Comparison of ENCODE assay signal across 23 cellular contexts in the genomic region with DNA sequence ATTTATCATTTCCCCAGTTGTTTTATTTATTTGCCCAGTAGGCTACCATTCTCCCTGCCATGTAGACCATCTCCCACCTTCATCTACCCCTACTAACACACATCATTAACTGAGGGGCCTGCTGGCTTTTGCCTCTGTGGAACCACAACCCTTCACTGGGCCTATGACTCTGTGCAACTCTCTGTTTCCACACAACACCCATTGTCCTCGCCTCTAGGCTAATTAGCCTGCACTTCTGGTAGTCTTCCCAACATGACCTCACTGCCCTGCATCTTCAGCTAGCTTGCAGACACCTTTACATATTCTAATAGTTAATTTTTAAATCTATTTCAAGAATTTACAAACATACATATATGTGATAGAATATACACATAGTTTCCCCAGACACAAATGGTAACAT. TPM values are rescaled to one million over a fixed set of nuclear protein-coding genes. Genes with fewer than 3 reads are reported as not detected.
DNase-seq lines count a peak whose midpoint lies in the region; ATAC-seq and FAIRE-seq lines count a peak whose summit lies in the region.
"Had no signal": no experiment of that assay in that cellular context is flagged by ENCODE, and none has a peak within 500 bp of the region (broad histone marks: within the 10 kb centered on the region; RNA-seq: fewer than 3 reads in every experiment).

No MANE protein-coding gene starts in this region.

- H3K4me3 Mint-ChIP-seq in T-helper 2 cell treated with Interferon-gamma antibody and Interleukin-4, amounts not matched to agents 5 μg/mL and 100 μg/mL, for 36 hours = no peak overlapping the region
- H3K4me3 Mint-ChIP-seq: CD14-positive monocyte had no signal

- peak; percentile 86 for FAIRE-seq in frontal cortex (lab: Jason Lieb, UNC)

- peaks cover 6% of the 10 kb centered on the region for H3K4me1 Mint-ChIP-seq in T-helper 2 cell treated with Interferon-gamma antibody and Interleukin-4, amounts not matched to agents 5 μg/mL and 100 μg/mL, for 36 hours (ENCODE audit: low read depth)

- H3K9me3 Mint-ChIP-seq in T-helper 2 cell treated with Interferon-gamma antibody and Interleukin-4, amounts not matched to agents 5 μg/mL and 100 μg/mL, for 36 hours = peaks cover 9% of the 10 kb centered on the region

- H3K36me3 Mint-ChIP-seq in T-helper 2 cell treated with Interferon-gamma antibody and Interleukin-4, amounts not matched to agents 5 μg/mL and 100 μg/mL, for 36 hours (ENCODE audit: low read depth) = peaks cover 23% of the 10 kb centered on the region

- H3K27ac ChIP-seq in substantia nigra (ENCODE audit: low read depth, low read length, poor library complexity, severe bottlenecking) = peak overlapping the region; percentile 71
- H3K27ac ChIP-seq: SK-N-MC had no signal

- ATAC-seq in GM21528 (IDR thresholded peaks at IDR 0.05; ENCODE audit: low FRiP score, unreplicated experiment) (no peak), GM21723 (IDR thresholded peaks at IDR 0.05; ENCODE audit: unreplicated experiment) (no peak)

- peak in 40 of 56 donors; percentile 2 to 80 (median 26) for DNase-seq in amygdala (lab: John Stamatoyannopoulos, UW)
- DNase-seq in frontal cortex (ENCODE audit: low spot score in 2 of 2) = peak in 1 of 2 donors; percentile 33
- DNase-seq in midbrain (lab: John Stamatoyannopoulos, UW) = peak; percentile 75
- peak in 40 of 49 donors; percentile 2 to 88 (median 45) for DNase-seq in substantia nigra (lab: John Stamatoyannopoulos, UW)
- no peak for DNase-seq in T-helper 2 cell treated with Interferon-gamma antibody and Interleukin-4, amounts not matched to agents 5 μg/mL and 100 μg/mL, for 36 hours (ENCODE audit: low spot score)
- no peak for DNase-seq in NCI-H82 treated with DMSO at 0.1 percent for 48 hours (lab: John Stamatoyannopoulos, UW; ENCODE audit: unreplicated experiment)
- DNase-seq: ACHN, DMS79, GOT3, Karpas-422, MG63, NCI-H1092, NCI-H146, NCI-H2081, NCI-H510A, NCI-H748 treated with DMSO at 0.1 percent for 48 hours, OCI-M1, SHP77 had no signal

- no peaks in the 10 kb centered on the region for H3K27me3 Mint-ChIP-seq in T-helper 2 cell treated with Interferon-gamma antibody and Interleukin-4, amounts not matched to agents 5 μg/mL and 100 μg/mL, for 36 hours (ENCODE audit: low read depth)
- H3K27me3 Mint-ChIP-seq: IgD-negative memory B cell had no signal

- no peak overlapping the region for H3K27ac Mint-ChIP-seq in T-helper 2 cell treated with Interferon-gamma antibody and Interleukin-4, amounts not matched to agents 5 μg/mL and 100 μg/mL, for 36 hours
- H3K27ac Mint-ChIP-seq: CD14-positive monocyte, IgD-negative memory B cell had no signal

RNA-seq across cellular contexts. Expression of a gene that starts 7.5 kb away (rescaled TPM):
- total RNA-seq in frontal cortex = 114 TPM

RNA-seq across cellular contexts. Expression of a gene that starts 7.5 kb away (rescaled TPM):
- total RNA-seq in frontal cortex = 92.1 TPM

Comparison
In these comparisons a context has a peak if more than half of its experiments do, and no peak if none do; other contexts are left out.
1. DNase-seq: peak in amygdala (40 of 56), midbrain (single experiment) and substantia nigra (40 of 49); none in T-helper 2 cell treated with Interferon-gamma antibody and Interleukin-4, amounts not matched to agents 5 μg/mL and 100 μg/mL, for 36 hours (single experiment) and NCI-H82 treated with DMSO at 0.1 percent for 48 hours (single experiment).